23 cellular contexts compared by ENCODE assay signal in genomic region chr12:30707628-30708342, GRCh38. TPM values are rescaled to one million over a fixed set of nuclear protein-coding genes. Genes with fewer than 3 reads are reported as not detected.
DNase-seq lines count a peak whose midpoint lies in the region; ATAC-seq and TF ChIP-seq lines count a peak whose summit lies in the region.
"Had no signal": no experiment of that assay in that cellular context is flagged by ENCODE, and none has a peak within 500 bp of the region (broad histone marks: within the 10 kb centered on the region; RNA-seq: fewer than 3 reads in every experiment).

No MANE protein-coding gene starts in this region.

- no peak for TF ChIP-seq POLR2A in transverse colon (IDR thresholded peaks at IDR 0.05)
- no peak for TF ChIP-seq POLR2A in GM18505 (IDR thresholded peaks at IDR 0.05; ENCODE audit: borderline replicate concordance, extremely low read depth, insufficient read depth, insufficient read length)

- TF ChIP-seq CTCF in fibroblast of villous mesenchyme (IDR thresholded peaks at IDR 0.05; ENCODE audit: insufficient read depth, low read depth, low read length): no peak
- TF ChIP-seq CTCF in transverse colon (IDR thresholded peaks at IDR 0.05): no peak

- ATAC-seq in GM18505 (IDR thresholded peaks at IDR 0.05; ENCODE audit: unreplicated experiment): no peak
- ATAC-seq in GM21423 (IDR thresholded peaks at IDR 0.05; ENCODE audit: unreplicated experiment): no peak
- ATAC-seq: K562 had no signal

- H3K4me3 ChIP-seq in fibroblast of villous mesenchyme (ENCODE audit: low read depth, low read length) (no peak overlapping the region), transverse colon (no peak overlapping the region)
- H3K4me3 ChIP-seq: BLaER1, K562, Peyer's patch had no signal

- 64% methylated on average over 10 of the region's 10 CpGs; no CpG with 5 or more reads in 1 of the 2 donors for WGBS in transverse colon (ENCODE audit: low coverage in 1 of 2), 2 donors

- DNase-seq in NCI-H2227 treated with DMSO at 0.1 percent for 48 hours (lab: John Stamatoyannopoulos, UW) (peak; percentile 3), NCI-H2227 (lab: John Stamatoyannopoulos, UW; ENCODE audit: unreplicated experiment) (no peak), NOMO-1 treated with DMSO at 0.1 percent for 48 hours (lab: John Stamatoyannopoulos, UW; ENCODE audit: unreplicated experiment) (peak; percentile 28), fibroblast of villous mesenchyme (ENCODE audit: low read depth) (peak; percentile 2), transverse colon (peak; percentile 24), medulla oblongata (ENCODE audit: extremely low spot score) (no peak)
- DNase-seq: CD4-positive, CD25-positive, alpha-beta regulatory T cell; DMS153; NCI-H1092; NCI-H1417 treated with DMSO at 0.1 percent for 48 hours; NCI-H187; NCI-H2171 treated with DMSO at 0.1 percent for 48 hours; NCI-H446; NCI-H526; OCI-M1; Peyer's patch; SIG-M5; SK-N-SH; SW 1271 had no signal

- intact Hi-C loops in transverse colon (cut with DNase I; ENCODE audit: low total_unique reads): no loop called here

- peaks cover 0 to 14% (median 2%) of the 10 kb centered on the region in 4 donors for H3K36me3 ChIP-seq in transverse colon

- peak overlapping the region; percentile 1 to 59 (median 50) for H3K27ac ChIP-seq in transverse colon
- H3K27ac ChIP-seq: BLaER1, Peyer's patch had no signal

- H3K27me3 ChIP-seq in transverse colon: no peaks in the 10 kb centered on the region
- H3K27me3 ChIP-seq: BLaER1, Peyer's patch had no signal

- in situ Hi-C loops in transverse colon (cut with MboI; ENCODE audit: low pct_ligation_motif_present in 1 of 4, low pct_unique_long_range_greater_than_20kb in 1 of 4, low sequenced_read_pairs in 3 of 4): no loop called here

- H3K4me1 ChIP-seq in transverse colon: peaks cover 0 to 18% (median 6%) of the 10 kb centered on the region in 4 donors
- H3K4me1 ChIP-seq: BLaER1, Peyer's patch had no signal

- TF ChIP-seq EP300 in transverse colon (IDR thresholded peaks at IDR 0.05; ENCODE audit: low read depth): no peak

- no peaks in the 10 kb centered on the region for H3K9me3 ChIP-seq in transverse colon
- H3K9me3 ChIP-seq: BLaER1, Peyer's patch, SK-N-SH had no signal

RNA-seq across cellular contexts. Expression of gene IPO8, which starts 12.1 kb away (rescaled TPM):
- 26.7 and 35.4 TPM in 2 replicates for total RNA-seq in fibroblast of villous mesenchyme
- 10 to 100 TPM; 35.2 to 73.9 (median 62.6) TPM for total RNA-seq in transverse colon

RNA-seq across cellular contexts. Expression of gene CAPRIN2, which starts 47.0 kb away (rescaled TPM):
- total RNA-seq in fibroblast of villous mesenchyme (19.0 and 19.4 TPM in 2 replicates), transverse colon (100 to 1,000 TPM in 1 of 4 donors, 10 to 100 TPM in 3; 24.7 to 322 (median 42.5) TPM)

Comparison
In these comparisons a context has a peak if more than half of its experiments do, and no peak if none do; other contexts are left out.
1. DNase-seq: peak in NCI-H2227 treated with DMSO at 0.1 percent for 48 hours (single experiment), NOMO-1 treated with DMSO at 0.1 percent for 48 hours (single experiment), fibroblast of villous mesenchyme (single experiment) and transverse colon (single experiment); none in NCI-H2227 (single experiment) and medulla oblongata (single experiment).